ENCODE assay signal across 18 cellular contexts in the genomic region with DNA sequence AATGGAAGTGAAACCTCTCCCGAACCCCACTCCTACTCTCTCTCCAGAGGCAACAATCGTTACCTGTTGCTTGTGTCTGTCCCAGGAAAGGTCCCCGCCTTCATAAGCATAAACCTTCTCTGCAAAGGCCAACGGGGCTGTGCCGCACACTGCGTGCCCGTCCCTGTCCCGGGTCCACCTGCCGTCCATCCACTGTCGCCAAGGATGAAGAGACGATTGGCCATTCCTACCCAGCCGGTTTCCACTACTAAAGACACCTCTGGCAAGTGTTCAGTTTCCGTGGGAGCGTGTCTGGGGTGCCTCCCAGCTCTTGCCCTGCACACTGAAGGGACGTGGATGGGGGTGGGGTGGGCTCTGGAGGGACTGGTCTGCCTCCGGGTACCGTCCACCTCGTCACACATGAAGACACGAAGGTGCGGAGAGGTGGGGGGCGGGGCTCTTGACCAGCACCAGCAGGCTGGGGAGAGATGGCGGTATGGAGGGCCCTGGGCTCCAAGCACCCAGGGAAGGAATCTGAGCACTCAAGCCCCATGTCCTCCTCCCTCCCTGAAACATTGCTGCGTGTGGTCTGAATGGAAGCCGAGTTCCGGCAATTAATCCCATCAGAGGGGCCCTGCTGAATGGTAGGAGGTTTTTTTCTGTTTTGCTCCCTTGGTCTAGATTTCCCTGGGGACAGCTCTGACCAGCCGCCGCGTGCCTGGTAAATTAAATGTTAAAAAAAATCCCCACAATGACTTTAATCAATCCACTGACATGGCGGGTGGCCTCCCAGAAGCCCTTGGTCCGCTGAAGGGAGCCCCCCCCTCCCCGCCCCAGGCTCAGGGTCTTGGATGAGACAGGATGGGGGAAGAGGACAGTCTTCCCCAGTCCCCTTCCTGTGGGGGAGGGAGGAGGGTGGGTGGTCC. TPM values are rescaled to one million over a fixed set of nuclear protein-coding genes. Genes with fewer than 3 reads are reported as not detected.
DNase-seq lines count a peak whose midpoint lies in the region; ATAC-seq, FAIRE-seq and TF ChIP-seq lines count a peak whose summit lies in the region.
"Had no signal": no experiment of that assay in that cellular context is flagged by ENCODE, and none has a peak within 500 bp of the region (broad histone marks: within the 10 kb centered on the region; RNA-seq: fewer than 3 reads in every experiment).

No MANE protein-coding gene starts in this region.

- DNase-seq in A673 (ENCODE audit: low spot score) (peak; percentile 70), H7 (peak; percentile 62), H1 (ENCODE audit: low read depth in 1 of 2, low spot score in 2 of 2) (peak in 1 of 2 experiments; percentile 43), neural crest cell (ENCODE audit: low read depth, low spot score) (no peak), amygdala (lab: John Stamatoyannopoulos, UW) (no peak), frontal cortex (ENCODE audit: low spot score in 2 of 2) (no peak)
- DNase-seq in effector CD8-positive, alpha-beta T cell (lab: John Stamatoyannopoulos, UW), result no peak
- DNase-seq: AML-193, T-helper 9 cell had no signal

- H3K9ac ChIP-seq in H1 (replicated peaks in 1 of 4; ENCODE audit: extremely low read depth in 1 of 4, low read depth in 3 of 4, low read length in 3 of 4), result no peak overlapping the region
- H3K9ac ChIP-seq: KMS-11 had no signal

- TF ChIP-seq CTCF in A673 (conservative IDR thresholded peaks at IDR 0.05; ENCODE audit: low read depth, low read length), result no peak
- no peak for TF ChIP-seq CTCF in H1 (IDR thresholded peaks at IDR 0.05; ENCODE audit: control extremely low read depth in 1 of 3, insufficient read depth in 1 of 3, low read depth in 1 of 3, low read length in 3 of 3)
- no peak for TF ChIP-seq CTCF in neural crest cell (conservative IDR thresholded peaks at IDR 0.05)

- H2BK20ac ChIP-seq in H1 (ENCODE audit: low read length), result no peak overlapping the region

- TF ChIP-seq RAD21 in H1 (IDR thresholded peaks at IDR 0.05 in 1 of 2, conservative IDR thresholded peaks at IDR 0.05 in 1 of 2; ENCODE audit: low read depth in 2 of 2, low read length in 2 of 2), result no peak

- H3K18ac ChIP-seq in H1 (ENCODE audit: extremely low read depth, low read length), result no peak overlapping the region; the same call in 1 of the 2 replicates

- 86% methylated on average over 23 of the region's 31 CpGs; no CpG with 5 or more reads in 1 of the 2 experiments for WGBS in H1 (ENCODE audit: extremely low coverage in 1 of 2, insufficient coverage in 1 of 2, insufficient read length in 1 of 2, insufficient replicate concordance in 2 of 2, low coverage in 1 of 2, low lambda C conversion rate in 2 of 2, missing lambda C conversion rate in 1 of 2), 2 experiments

- no peak overlapping the region for H3K27ac Mint-ChIP-seq in neural crest cell (ENCODE audit: unreplicated experiment)
- H3K27ac Mint-ChIP-seq: mesothelial cell of epicardium had no signal

- peak overlapping the region; percentile 38 for H3K4me3 Mint-ChIP-seq in neural crest cell

- peak overlapping the region; percentile 39 for H4K91ac ChIP-seq in H1 (replicated peaks; ENCODE audit: insufficient read length, low read length)

- H3K9me3 ChIP-seq in A673 (ENCODE audit: low read depth, low read length, poor library complexity, severe bottlenecking) (peaks cover 12% of the 10 kb centered on the region), H1 (ENCODE audit: insufficient read depth in 2 of 2, low read depth in 1 of 2, low read length in 1 of 2) (peaks cover 0 to 7% of the 10 kb centered on the region in 2 experiments; a peak in 1 of 4 replicates)
- H3K9me3 ChIP-seq: neutrophil had no signal

- intact Hi-C loops in A673 (cut with micrococcal nuclease; ENCODE audit: unreplicated experiment), result loop anchor here (5.0 to 10.0 kb wide), 2 partner anchors 210 to 327 kb away; no protein-coding TSS in a partner anchor

- H3K56ac ChIP-seq in H1 (replicated peaks; ENCODE audit: insufficient read length, low read depth, low read length), result no peak overlapping the region

- H3K79me2 ChIP-seq in H1 (ENCODE audit: control insufficient read depth in 1 of 2, insufficient read depth in 2 of 2, low read length in 2 of 2), result peaks cover 0 to 5% of the 10 kb centered on the region in 2 experiments; a peak in 1 of 4 replicates

- no peak for TF ChIP-seq POLR2A in H1 (IDR thresholded peaks at IDR 0.05; ENCODE audit: control extremely low read depth in 1 of 2, low read depth in 2 of 2, low read length in 2 of 2)

- peaks cover 30% of the 10 kb centered on the region for H3K23me2 ChIP-seq in H1 (ENCODE audit: low read depth, low read length)

- no peak overlapping the region for H2BK15ac ChIP-seq in H1 (ENCODE audit: low read length)

- H3K4me2 ChIP-seq in H1 (ENCODE audit: insufficient read depth in 1 of 2, low read depth in 2 of 2, low read length in 2 of 2), result peak overlapping the region in 1 of 2 experiments; percentile 83; a peak in 2 of 4 replicates
- H3K4me2 ChIP-seq: KMS-11 had no signal

- H2BK5ac ChIP-seq in H1 (ENCODE audit: low read depth, low read length), result no peak overlapping the region

- no peak for TF ChIP-seq EP300 in H1 (IDR thresholded peaks at IDR 0.05; ENCODE audit: borderline replicate concordance in 1 of 2, low read depth in 2 of 2, low read length in 2 of 2)

- CTCF ChIA-PET in A673 (lab: Charles Lee) (no interaction called here), H1 (lab: Charles Lee; ENCODE audit: partially characterized antibody) (interaction anchor here (0.6 to 7.4 kb wide), 6 partner anchors 13 to 524 kb away, joined by 3 to 62 read pairs (median 3); no protein-coding TSS in a partner anchor)

- H3K36me3 Mint-ChIP-seq in neural crest cell (ENCODE audit: low read depth), result peaks cover 5% of the 10 kb centered on the region
- H3K36me3 Mint-ChIP-seq: mesothelial cell of epicardium had no signal

- H2AFZ ChIP-seq in H1 (ENCODE audit: low read length), result no peak overlapping the region

- H3K4ac ChIP-seq in H1 (replicated peaks; ENCODE audit: insufficient read length, low read depth, low read length), result no peak overlapping the region

- no peak for FAIRE-seq in H1 (lab: Jason Lieb, UNC)
- no peak for FAIRE-seq in frontal cortex (lab: Jason Lieb, UNC)
- FAIRE-seq: keratinocyte, urothelium cell line had no signal

- no peak overlapping the region for H4K5ac ChIP-seq in H1 (ENCODE audit: insufficient read length, low read depth, low read length)

- H3K14ac ChIP-seq in H1 (ENCODE audit: insufficient read length), result no peak overlapping the region

- H2BK120ac ChIP-seq in H1 (replicated peaks; ENCODE audit: low read depth, low read length), result no peak overlapping the region

- peaks cover 6% of the 10 kb centered on the region for H3K9me3 Mint-ChIP-seq in neural crest cell

- ATAC-seq in HG03571 (IDR thresholded peaks at IDR 0.05; ENCODE audit: unreplicated experiment), result no peak

- peaks cover 70% of the 10 kb centered on the region for H3K27me3 Mint-ChIP-seq in neural crest cell (ENCODE audit: low read depth)

- H3K23ac ChIP-seq in H1 (ENCODE audit: insufficient read length), result no peak overlapping the region

- H3K27me3 ChIP-seq in A673 (replicated peaks; ENCODE audit: insufficient read depth, low read depth, low read length, poor library complexity), result peaks cover 30% of the 10 kb centered on the region
- peaks cover 31% of the 10 kb centered on the region for H3K27me3 ChIP-seq in H7 (ENCODE audit: control insufficient read depth, insufficient read depth, low read length)
- peaks cover 21 to 35% (median 27%) of the 10 kb centered on the region in 4 experiments for H3K27me3 ChIP-seq in H1 (replicated peaks in 1 of 4; ENCODE audit: control insufficient read depth in 3 of 4, extremely low read depth in 1 of 4, insufficient read depth in 3 of 4, low read length in 3 of 4)

- POLR2A ChIA-PET in A673 (lab: Charles Lee; ENCODE audit: low non-redundant PET) (no interaction called here), H1 (lab: Charles Lee; ENCODE audit: partially characterized antibody) (interaction anchor here (1.4 kb wide), 1 partner anchor 10 kb away, joined by 3 read pairs; no protein-coding TSS in a partner anchor)

- no peaks in the 10 kb centered on the region; the same call in 1 of the 2 replicates for H3K79me1 ChIP-seq in H1 (ENCODE audit: low read depth, low read length)

- H3K4me1 ChIP-seq in A673 (ENCODE audit: insufficient read depth, low read length, poor library complexity, severe bottlenecking), result peaks cover 39% of the 10 kb centered on the region
- peaks cover 0 to 27% (median 21%) of the 10 kb centered on the region in 4 experiments; a peak in 6 of 7 replicates for H3K4me1 ChIP-seq in H1 (replicated peaks in 1 of 4; ENCODE audit: control insufficient read depth in 3 of 4, insufficient read depth in 4 of 4, low read length in 3 of 4)

- no peaks in the 10 kb centered on the region for H3K36me3 ChIP-seq in A673 (ENCODE audit: insufficient read depth, low read length, poor library complexity, severe bottlenecking)
- no peaks in the 10 kb centered on the region for H3K36me3 ChIP-seq in H7 (replicated peaks; ENCODE audit: control insufficient read depth, insufficient read depth, low read length)
- H3K36me3 ChIP-seq in H1 (ENCODE audit: control insufficient read depth in 2 of 4, insufficient read depth in 4 of 4, low read length in 3 of 4), result no peaks in the 10 kb centered on the region
- H3K36me3 ChIP-seq: ascending aorta, neutrophil, SJSA1 had no signal

- no peak overlapping the region for H2AK5ac ChIP-seq in H1 (ENCODE audit: low read depth, low read length)

- no peak overlapping the region for H3K27ac ChIP-seq in A673 (ENCODE audit: low read depth, low read length, poor library complexity, severe bottlenecking)
- no peak overlapping the region for H3K27ac ChIP-seq in H1 (ENCODE audit: low read depth, low read length)
- H3K27ac ChIP-seq: ascending aorta, KMS-11, neutrophil, SJSA1 had no signal

- BruUV-seq in A673 (replicated peaks; lab: Mats Ljungman, UMichigan), result no TSS peak

- H3K4me3 ChIP-seq in A673 (ENCODE audit: low read depth, low read length, poor library complexity, severe bottlenecking) (no peak overlapping the region), H7 (ENCODE audit: insufficient read depth, low read depth, low read length) (peak overlapping the region; percentile 46; the same call in 1 of the 2 replicates), H1 (ENCODE audit: extremely low read depth in 1 of 4, insufficient read depth in 2 of 4, low read depth in 3 of 4, low read length in 4 of 4) (peak overlapping the region in 1 of 4 experiments; percentile 58; a peak in 2 of 8 replicates)
- H3K4me3 ChIP-seq: ascending aorta, SJSA1 had no signal

- H2BK12ac ChIP-seq in H1 (ENCODE audit: low read depth, low read length), result no peak overlapping the region

- H3K4me1 Mint-ChIP-seq in neural crest cell, result peaks cover 10% of the 10 kb centered on the region

- no peak overlapping the region for H4K8ac ChIP-seq in H1 (ENCODE audit: extremely low read depth, insufficient read depth, low read length)

- peaks cover 4 to 8% of the 10 kb centered on the region in 2 experiments for H4K20me1 ChIP-seq in H1 (replicated peaks in 1 of 2; ENCODE audit: control insufficient read depth in 1 of 2, insufficient read depth in 2 of 2, low read length in 2 of 2)

RNA-seq across cellular contexts. Expression of gene KIF26A, which starts 4.1 kb away (rescaled TPM):
- total RNA-seq in A673 (2021), result 11.5 and 16.0 TPM in 2 replicates
- 59.2 and 61.0 TPM in 2 replicates for total RNA-seq in H7 (2014; rRNA removed; shearing (Covaris generic))
- total RNA-seq in H1 (2021; fragmentation: NEBNext Ultra II Directional; extraction: Animal tissue kit (Norgen Biotek cat#: 25700)), result 41.6 and 42.3 TPM in 2 replicates
- polyA plus RNA-seq in H1 (2011; rRNA removed), result 11.5 and 25.9 TPM in 2 replicates
- polyA plus RNA-seq in H1 (2011; cell fraction: cytosol; rRNA removed), result 18.3 TPM
- polyA plus RNA-seq in H1 (2011; cell fraction: nucleus; rRNA removed), result 49.7 TPM
- 14.7 to 22.6 TPM (median 20.0 TPM) in 4 replicates for polyA plus RNA-seq in H1 (2012, experiment 1 of 2)
- polyA plus RNA-seq in H1 (2012, experiment 2 of 2), result 16.2 TPM
- 13.6 TPM for polyA plus RNA-seq in H1 (2013, experiment 1 of 2)
- polyA plus RNA-seq in H1 (2013, experiment 2 of 2), result 12.8 TPM
- 2.8 and 6.1 TPM in 2 replicates for polyA minus RNA-seq in H1 (2011; rRNA and poly(A)+ RNA removed)
- 24.9 TPM for polyA minus RNA-seq in H1 (2011; cell fraction: cytosol; rRNA and poly(A)+ RNA removed)
- 24.4 TPM for polyA minus RNA-seq in H1 (2011; cell fraction: nucleus; rRNA and poly(A)+ RNA removed)
- 15.0 and 15.2 TPM in 2 replicates for total RNA-seq in neural crest cell
- total RNA-seq in frontal cortex, result 13.0 TPM

RNA-seq across cellular contexts. Expression of gene ASPG, which starts 48.8 kb away (rescaled TPM):
- total RNA-seq in A673 (2021) (not detected in 2 replicates), neural crest cell (not detected in 2 replicates), frontal cortex (0.41 TPM)
- 0.17 and 2.9 TPM in 2 replicates for total RNA-seq in H7 (2014; rRNA removed; shearing (Covaris generic))
- 0.34 and 0.46 TPM in 2 replicates for total RNA-seq in H1 (2021; fragmentation: NEBNext Ultra II Directional; extraction: Animal tissue kit (Norgen Biotek cat#: 25700))
- polyA plus RNA-seq in H1 (2011; rRNA removed), result 0.59 and 0.89 TPM in 2 replicates
- polyA plus RNA-seq in H1 (2011; cell fraction: cytosol; rRNA removed), result 0.79 TPM
- polyA plus RNA-seq in H1 (2011; cell fraction: nucleus; rRNA removed), result 6.4 TPM
- 0.22 to 1.6 TPM (median 1.0 TPM) in 4 replicates for polyA plus RNA-seq in H1 (2012, experiment 1 of 2)
- polyA plus RNA-seq in H1 (2012, experiment 2 of 2), result 0.21 TPM
- polyA plus RNA-seq in H1 (2013, experiment 1 of 2), result 0.36 TPM
- 0.06 TPM for polyA plus RNA-seq in H1 (2013, experiment 2 of 2)
- polyA minus RNA-seq in H1 (2011; rRNA and poly(A)+ RNA removed), result 0.32 and 1.2 TPM in 2 replicates
- 1.3 TPM for polyA minus RNA-seq in H1 (2011; cell fraction: cytosol; rRNA and poly(A)+ RNA removed)
- 2.8 TPM for polyA minus RNA-seq in H1 (2011; cell fraction: nucleus; rRNA and poly(A)+ RNA removed)
- total RNA-seq: ascending aorta, G401, SJSA1 had no signal

Comparison
In these comparisons a context has a peak if more than half of its experiments do, and no peak if none do; other contexts are left out.
1. DNase-seq: peak in A673 (single experiment) and H7 (single experiment); none in neural crest cell (single experiment), amygdala (0 of 56), effector CD8-positive, alpha-beta T cell (single experiment) and frontal cortex (0 of 2).